In the genomic region with DNA sequence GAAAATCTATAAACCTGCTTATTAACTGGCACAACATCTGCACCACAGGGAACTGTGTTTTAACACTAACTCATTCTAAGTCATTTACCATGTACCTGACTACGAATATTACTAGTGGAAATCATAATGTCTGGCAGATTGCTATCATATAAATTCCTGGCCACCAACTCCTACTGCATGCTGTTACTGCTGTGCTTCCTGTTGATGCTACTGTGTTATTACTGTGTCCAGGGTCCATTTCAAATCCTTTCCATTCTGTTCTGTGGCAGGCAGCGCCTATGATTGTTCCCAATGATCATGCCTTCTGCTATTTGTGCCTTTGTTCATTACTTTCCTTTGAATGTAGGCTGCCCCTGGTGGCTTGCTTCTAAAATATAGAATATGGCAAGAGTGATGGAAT, we compare ENCODE assay signal across 23 cellular contexts. TPM values are rescaled to one million over a fixed set of nuclear protein-coding genes. Genes with fewer than 3 reads are reported as not detected.
DNase-seq lines count a peak whose midpoint lies in the region; ATAC-seq and TF ChIP-seq lines count a peak whose summit lies in the region.
"Had no signal": no experiment of that assay in that cellular context is flagged by ENCODE, and none has a peak within 500 bp of the region (broad histone marks: within the 10 kb centered on the region; RNA-seq: fewer than 3 reads in every experiment).

No MANE protein-coding gene starts in this region.

- no peaks in the 10 kb centered on the region for H3K27me3 Mint-ChIP-seq in CD4-positive, CD25-positive, alpha-beta regulatory T cell
- H3K27me3 Mint-ChIP-seq: IgD-negative memory B cell had no signal

- no peak for DNase-seq in CD4-positive, CD25-positive, alpha-beta regulatory T cell
- DNase-seq in osteoblast (ENCODE audit: insufficient read length, low spot score, missing footprints) (peak; percentile 66), germinal center (ENCODE audit: low spot score) (no peak), nucleus accumbens (lab: John Stamatoyannopoulos, UW) (no peak)
- DNase-seq: Calu3; CD8-positive, alpha-beta T cell; DMS153; GDM1; Karpas-422; MG63; NCI-H1048; NCI-H1417 treated with DMSO at 0.1 percent for 48 hours; NCI-H187; NCI-H510A treated with DMSO at 0.1 percent for 48 hours; NCI-H748 treated with DMSO at 0.1 percent for 48 hours; SHP77 had no signal

- peak overlapping the region in 2 of 3 donors; percentile 6 to 22 for H3K27ac Mint-ChIP-seq in CD4-positive, CD25-positive, alpha-beta regulatory T cell
- H3K27ac Mint-ChIP-seq: CD8-positive, alpha-beta T cell had no signal

- H3K79me2 ChIP-seq in Loucy (ENCODE audit: insufficient read depth, low read length) (peaks cover 10% of the 10 kb centered on the region; the same call in 1 of the 2 replicates), osteoblast (ENCODE audit: insufficient read depth, low read length) (no peaks in the 10 kb centered on the region)

- peaks cover 0 to 5% (median 2%) of the 10 kb centered on the region in 4 donors for H3K4me1 Mint-ChIP-seq in CD4-positive, CD25-positive, alpha-beta regulatory T cell

- H3K4me1 ChIP-seq in CD4-positive, CD25-positive, alpha-beta regulatory T cell (ENCODE audit: control insufficient read depth, insufficient read depth, low read length, poor library complexity, severe bottlenecking) = peaks cover 6% of the 10 kb centered on the region
- H3K4me1 ChIP-seq in Loucy (ENCODE audit: insufficient read depth, low read length, poor library complexity, severe bottlenecking) (peaks cover 14% of the 10 kb centered on the region), osteoblast (ENCODE audit: insufficient read depth, low read length) (no peaks in the 10 kb centered on the region)

- no peaks in the 10 kb centered on the region for H3K36me3 Mint-ChIP-seq in CD4-positive, CD25-positive, alpha-beta regulatory T cell
- H3K36me3 Mint-ChIP-seq: CD8-positive, alpha-beta T cell had no signal

- H3K9me2 ChIP-seq in Loucy (replicated peaks; ENCODE audit: low read depth, low read length) = no peaks in the 10 kb centered on the region

- no peak overlapping the region for H2AFZ ChIP-seq in Loucy (ENCODE audit: low read length)
- H2AFZ ChIP-seq in osteoblast (ENCODE audit: low read length) = no peak overlapping the region

- H3K4me3 ChIP-seq in CD4-positive, CD25-positive, alpha-beta regulatory T cell (ENCODE audit: low read depth, low read length) = no peak overlapping the region
- H3K4me3 ChIP-seq in Loucy (ENCODE audit: low read length, poor library complexity, severe bottlenecking) (no peak overlapping the region), osteoblast (ENCODE audit: insufficient read depth, low read length) (no peak overlapping the region)
- H3K4me3 ChIP-seq: BLaER1 treated with 17β-estradiol and CSF1 and Interleukin-3, amounts not matched to agents 10 nM and 100 nM; MG63; SK-N-MC had no signal

- H3K4me2 ChIP-seq in Loucy (ENCODE audit: low read depth, low read length, poor library complexity, severe bottlenecking) (no peak overlapping the region), osteoblast (ENCODE audit: insufficient read depth, low read length) (no peak overlapping the region)
- H3K4me2 ChIP-seq: BLaER1 treated with 17β-estradiol and CSF1 and Interleukin-3, amounts not matched to agents 10 nM and 100 nM had no signal

- no peaks in the 10 kb centered on the region for H3F3A ChIP-seq in Loucy (ENCODE audit: low read depth)

- no peak for ATAC-seq in CD4-positive, CD25-positive, alpha-beta regulatory T cell (ENCODE audit: low read depth in 2 of 2)
- no peak for ATAC-seq in HG02870 (IDR thresholded peaks at IDR 0.05; ENCODE audit: unreplicated experiment)
- no peak for ATAC-seq in GM18870 (IDR thresholded peaks at IDR 0.05; ENCODE audit: unreplicated experiment)
- ATAC-seq: CD8-positive, alpha-beta T cell had no signal

- H3K27me3 ChIP-seq in CD4-positive, CD25-positive, alpha-beta regulatory T cell (ENCODE audit: control insufficient read depth, insufficient read depth, low read length) = no peaks in the 10 kb centered on the region
- H3K27me3 ChIP-seq in Loucy (ENCODE audit: insufficient read depth, low read length, poor library complexity, severe bottlenecking) (no peaks in the 10 kb centered on the region), osteoblast (ENCODE audit: insufficient read depth, low read length) (no peaks in the 10 kb centered on the region)
- H3K27me3 ChIP-seq: BLaER1 treated with 17β-estradiol and CSF1 and Interleukin-3, amounts not matched to agents 10 nM and 100 nM; MG63 had no signal

- H3K9ac ChIP-seq in Loucy (ENCODE audit: low read depth, low read length, poor library complexity, severe bottlenecking) = no peak overlapping the region
- H3K9ac ChIP-seq: BLaER1 treated with 17β-estradiol and CSF1 and Interleukin-3, amounts not matched to agents 10 nM and 100 nM had no signal

- no peaks in the 10 kb centered on the region for H3K9me3 Mint-ChIP-seq in CD4-positive, CD25-positive, alpha-beta regulatory T cell
- H3K9me3 Mint-ChIP-seq: CD8-positive, alpha-beta T cell; IgD-negative memory B cell had no signal

- no peaks in the 10 kb centered on the region for H3K9me3 ChIP-seq in CD4-positive, CD25-positive, alpha-beta regulatory T cell (ENCODE audit: control insufficient read depth in 2 of 2, low read length in 2 of 2)
- no peaks in the 10 kb centered on the region for H3K9me3 ChIP-seq in Loucy (ENCODE audit: insufficient read depth, low read depth, low read length)
- H3K9me3 ChIP-seq in osteoblast (ENCODE audit: low read depth, low read length) = no peaks in the 10 kb centered on the region
- H3K9me3 ChIP-seq: MG63 had no signal

- TF ChIP-seq CTCF in Loucy (conservative IDR thresholded peaks at IDR 0.05; ENCODE audit: low read length) (peak; percentile 49), VCaP (conservative IDR thresholded peaks at IDR 0.05) (0 out of 2 replicates have a peak, but pooled peaks have one; percentile 18), osteoblast (IDR thresholded peaks at IDR 0.05; ENCODE audit: extremely low read depth, low read depth, low read length) (peak; percentile 12)

- no peak overlapping the region for H3K4me3 Mint-ChIP-seq in CD4-positive, CD25-positive, alpha-beta regulatory T cell
- H3K4me3 Mint-ChIP-seq: CD8-positive, alpha-beta T cell had no signal

- no peaks in the 10 kb centered on the region for H3K36me3 ChIP-seq in CD4-positive, CD25-positive, alpha-beta regulatory T cell (ENCODE audit: control insufficient read depth, insufficient read depth, low read length)
- H3K36me3 ChIP-seq in Loucy (ENCODE audit: insufficient read depth, low read length) (no peaks in the 10 kb centered on the region), osteoblast (ENCODE audit: insufficient read depth, low read length) (no peaks in the 10 kb centered on the region)
- H3K36me3 ChIP-seq: BLaER1 treated with 17β-estradiol and CSF1 and Interleukin-3, amounts not matched to agents 10 nM and 100 nM; MG63 had no signal

- H4K20me1 ChIP-seq in Loucy (ENCODE audit: insufficient read depth, low read length, poor library complexity, severe bottlenecking) (no peaks in the 10 kb centered on the region), osteoblast (ENCODE audit: insufficient read depth, low read length) (no peaks in the 10 kb centered on the region)
- H4K20me1 ChIP-seq: BLaER1 treated with 17β-estradiol and CSF1 and Interleukin-3, amounts not matched to agents 10 nM and 100 nM had no signal

- H3K27ac ChIP-seq in CD4-positive, CD25-positive, alpha-beta regulatory T cell (ENCODE audit: insufficient read depth, low read length, poor library complexity, severe bottlenecking) = no peak overlapping the region
- H3K27ac ChIP-seq in VCaP (no peak overlapping the region), osteoblast (ENCODE audit: low read depth, low read length) (no peak overlapping the region)
- H3K27ac ChIP-seq: BLaER1 treated with 17β-estradiol and CSF1 and Interleukin-3, amounts not matched to agents 10 nM and 100 nM; SK-N-MC had no signal

RNA-seq across cellular contexts. Expression of a gene that starts 4.7 kb away (rescaled TPM):
- total RNA-seq in CD4-positive, CD25-positive, alpha-beta regulatory T cell = 77.9 TPM
- 10 to 100 TPM; 41.4 to 62.6 (median 53.8) TPM for polyA plus RNA-seq in CD4-positive, CD25-positive, alpha-beta regulatory T cell
- 31.1 and 39.8 TPM in 2 replicates for total RNA-seq in osteoblast
